Comparison of ENCODE assay signal across 23 cellular contexts in genomic region chr19:38019427-38019724, GRCh38.
"Had no signal": no experiment of that assay in that cellular context is flagged by ENCODE, and none has a peak within 500 bp of the region (broad histone marks: within the 10 kb centered on the region; RNA-seq: fewer than 3 reads in every experiment).

No MANE protein-coding gene starts in this region.

- H3K9me3 ChIP-seq: ascending aorta, left ventricle myocardium inferior, mucosa of descending colon, suprapubic skin, transverse colon, vagina had no signal

- H3K27me3 ChIP-seq: ascending aorta, suprapubic skin, transverse colon, vagina had no signal

- ATAC-seq: activated T-cell treated with anti-CD3 and anti-CD28 coated beads, Interleukin-2, amount 50 U/mL, for 72 hours; mucosa of descending colon; naive thymus-derived CD8-positive, alpha-beta T cell; stimulated activated naive CD8-positive, alpha-beta T cell treated with anti-CD3 and anti-CD28 coated beads, Interleukin-15, amount 100 ng/mL, for 72 hours; T-cell had no signal

- H3K27me3 Mint-ChIP-seq: naive thymus-derived CD8-positive, alpha-beta T cell; stimulated activated naive CD8-positive, alpha-beta T cell treated with anti-CD3 and anti-CD28 coated beads, Interleukin-15, amount 100 ng/mL, for 72 hours; T-cell had no signal

- H3K4me3 Mint-ChIP-seq: activated T-cell treated with anti-CD3 and anti-CD28 coated beads, Interleukin-2, amount 50 U/mL, for 72 hours; immature natural killer cell; naive thymus-derived CD8-positive, alpha-beta T cell; stimulated activated naive CD8-positive, alpha-beta T cell treated with anti-CD3 and anti-CD28 coated beads, Interleukin-15, amount 100 ng/mL, for 72 hours; T-cell had no signal

- H3K4me3 ChIP-seq: ascending aorta, left ventricle myocardium inferior, mucosa of descending colon, suprapubic skin, transverse colon, vagina had no signal

- H3K9me3 Mint-ChIP-seq: activated T-cell treated with anti-CD3 and anti-CD28 coated beads, Interleukin-2, amount 50 U/mL, for 72 hours; immature natural killer cell; naive thymus-derived CD8-positive, alpha-beta T cell; stimulated activated naive CD8-positive, alpha-beta T cell treated with anti-CD3 and anti-CD28 coated beads, Interleukin-15, amount 100 ng/mL, for 72 hours; T-cell had no signal

- H3K36me3 Mint-ChIP-seq: immature natural killer cell had no signal

- H3K4me1 ChIP-seq: ascending aorta, vagina had no signal

- H3K4me1 Mint-ChIP-seq: stimulated activated naive CD8-positive, alpha-beta T cell treated with anti-CD3 and anti-CD28 coated beads, Interleukin-15, amount 100 ng/mL, for 72 hours had no signal

- H2AFZ ChIP-seq: parathyroid adenoma had no signal

- H3K27ac ChIP-seq: ascending aorta, left ventricle myocardium inferior, parathyroid adenoma, suprapubic skin, transverse colon, vagina had no signal

- DNase-seq: activated CD4-positive, alpha-beta T cell treated with anti-CD3 and anti-CD28 coated beads, Interleukin-2, amount 50 U/mL, for 1 hour; activated CD4-positive, CD25-positive, alpha-beta regulatory T cell treated with anti-CD3 and anti-CD28 coated beads, Interleukin-2, amount 50 U/mL, for 72 hours; activated effector memory CD4-positive, alpha-beta T cell treated with anti-CD3 and anti-CD28 coated beads, Interleukin-2, amount 50 U/mL, for 16 hours; activated naive CD4-positive, alpha-beta T cell treated with anti-CD3 and anti-CD28 coated beads, Interleukin-2, amount 50 U/mL, for 16 hours; activated T-cell treated with anti-CD3 and anti-CD28 coated beads, Interleukin-2, amount 50 U/mL, for 72 hours; cortex of kidney; immature natural killer cell; kidney glomerular epithelial cell; left ventricle myocardium inferior; mammary epithelial cell; mucosa of descending colon; naive thymus-derived CD8-positive, alpha-beta T cell; retina; stimulated activated CD4-positive, alpha-beta T cell treated with anti-CD3 and anti-CD28 coated beads, Interleukin-15, amount 100 ng/mL, for 24 hours; stimulated activated CD4-positive, alpha-beta T cell treated with anti-CD3 and anti-CD28 coated beads, Interleukin-2, amount 100 ng/mL, for 48 hours; stimulated activated naive CD8-positive, alpha-beta T cell treated with anti-CD3 and anti-CD28 coated beads, Interleukin-15, amount 100 ng/mL, for 72 hours; T-cell; transverse colon had no signal

- H3K9ac ChIP-seq: parathyroid adenoma had no signal

- H3K27ac Mint-ChIP-seq: activated T-cell treated with anti-CD3 and anti-CD28 coated beads, Interleukin-2, amount 50 U/mL, for 72 hours; immature natural killer cell; naive thymus-derived CD8-positive, alpha-beta T cell; stimulated activated naive CD8-positive, alpha-beta T cell treated with anti-CD3 and anti-CD28 coated beads, Interleukin-15, amount 100 ng/mL, for 72 hours; T-cell had no signal

- H3K36me3 ChIP-seq: ascending aorta, left ventricle myocardium inferior, suprapubic skin, transverse colon, vagina had no signal

- FAIRE-seq: endometrium had no signal
